In genomic region chr2:239316562-239317465, GRCh38 we compare ENCODE assay signal across 8 cellular contexts.
DNase-seq lines count a peak whose midpoint lies in the region; ATAC-seq and TF ChIP-seq lines count a peak whose summit lies in the region.

No MANE protein-coding gene starts in this region.

- no TSS peak for BruUV-seq in mammary epithelial cell (replicated peaks; lab: Mats Ljungman, UMichigan)

- no peaks in the 10 kb centered on the region for H3K27me3 ChIP-seq in mammary epithelial cell (ENCODE audit: insufficient read depth, low read length)

- H3K9me3 ChIP-seq in mammary epithelial cell (replicated peaks; ENCODE audit: insufficient read depth, low read length), result no peaks in the 10 kb centered on the region

- dilution Hi-C loops in mammary epithelial cell (cut with HindIII; ENCODE audit: low sequenced_read_pairs), result loop anchor here (5.0 kb wide), 1 partner anchor 75 kb away; no protein-coding TSS in a partner anchor

- peaks cover 15% of the 10 kb centered on the region for H3K79me2 ChIP-seq in mammary epithelial cell (ENCODE audit: insufficient read depth, low read length)

- DNase-seq in Kasumi-1 (lab: John Stamatoyannopoulos, UW), result peak; percentile 45 to 60
- DNase-seq in mammary epithelial cell, result no peak
- peak; percentile 50 for DNase-seq in left kidney (ENCODE audit: low read depth, low spot score)
- peak in 1 of 2 donors; percentile 7 for DNase-seq in stimulated activated naive CD8-positive, alpha-beta T cell treated with anti-CD3 and anti-CD28 coated beads, Interleukin-15, amount 100 ng/mL, for 72 hours
- DNase-seq in NCI-H187 (lab: John Stamatoyannopoulos, UW), result no peak
- no peak for DNase-seq in stimulated activated naive B cell treated with anti-CD40 and anti-IgM and Interleukin-4, amounts not matched to agents 10 μg/mL and 1 μg/mL and 100 μg/mL, for 72 hours
- no peak for DNase-seq in NCI-H187 treated with DMSO at 0.1 percent for 48 hours (lab: John Stamatoyannopoulos, UW)

- H3K4me2 ChIP-seq in mammary epithelial cell (ENCODE audit: insufficient read depth, low read depth, low read length), result peak overlapping the region; percentile 25

- H3K27ac ChIP-seq in mammary epithelial cell (ENCODE audit: insufficient read depth, low read depth, low read length), result no peak overlapping the region

- no peak overlapping the region for H3K4me3 ChIP-seq in mammary epithelial cell (replicated peaks in 1 of 3; ENCODE audit: insufficient read depth in 1 of 3, low read depth in 2 of 3, low read length in 3 of 3)

- peaks cover 57% of the 10 kb centered on the region for H3K4me1 Mint-ChIP-seq in stimulated activated naive CD8-positive, alpha-beta T cell treated with anti-CD3 and anti-CD28 coated beads, Interleukin-15, amount 100 ng/mL, for 72 hours
- peaks cover 26 to 31% of the 10 kb centered on the region in 2 donors for H3K4me1 Mint-ChIP-seq in stimulated activated naive B cell treated with anti-CD40 and anti-IgM and Interleukin-4, amounts not matched to agents 10 μg/mL and 1 μg/mL and 100 μg/mL, for 72 hours

- H3K36me3 ChIP-seq in mammary epithelial cell (ENCODE audit: insufficient read depth, low read length), result no peaks in the 10 kb centered on the region

- 65% methylated on average over 17 of the region's 20 CpGs for WGBS in mammary epithelial cell (ENCODE audit: low coverage, missing lambda C conversion rate)

- peak overlapping the region in 1 of 2 donors; percentile 15 for H3K4me3 Mint-ChIP-seq in stimulated activated naive CD8-positive, alpha-beta T cell treated with anti-CD3 and anti-CD28 coated beads, Interleukin-15, amount 100 ng/mL, for 72 hours
- peak overlapping the region in 1 of 2 donors; percentile 6 for H3K4me3 Mint-ChIP-seq in stimulated activated naive B cell treated with anti-CD40 and anti-IgM and Interleukin-4, amounts not matched to agents 10 μg/mL and 1 μg/mL and 100 μg/mL, for 72 hours

- in situ Hi-C loops in mammary epithelial cell (cut with MboI; ENCODE audit: low sequenced_read_pairs in 2 of 2), result no loop called here

- no peak overlapping the region for H3K9ac ChIP-seq in mammary epithelial cell (ENCODE audit: insufficient read depth, low read length)

- H3K27me3 Mint-ChIP-seq in stimulated activated naive CD8-positive, alpha-beta T cell treated with anti-CD3 and anti-CD28 coated beads, Interleukin-15, amount 100 ng/mL, for 72 hours, result no peaks in the 10 kb centered on the region
- H3K27me3 Mint-ChIP-seq in stimulated activated naive B cell treated with anti-CD40 and anti-IgM and Interleukin-4, amounts not matched to agents 10 μg/mL and 1 μg/mL and 100 μg/mL, for 72 hours, result no peaks in the 10 kb centered on the region

- intact Hi-C loops in mammary epithelial cell (cut with micrococcal nuclease), result no loop called here

- H3K4me1 ChIP-seq in mammary epithelial cell (ENCODE audit: insufficient read depth, low read length), result no peaks in the 10 kb centered on the region

- no peak for ATAC-seq in stimulated activated naive CD8-positive, alpha-beta T cell treated with anti-CD3 and anti-CD28 coated beads, Interleukin-15, amount 100 ng/mL, for 72 hours
- ATAC-seq in stimulated activated naive B cell treated with anti-CD40 and anti-IgM and Interleukin-4, amounts not matched to agents 10 μg/mL and 1 μg/mL and 100 μg/mL, for 72 hours (replicated peaks), result no peak
- no peak for ATAC-seq in GM21390 (IDR thresholded peaks at IDR 0.05; ENCODE audit: unreplicated experiment)

- H3K36me3 Mint-ChIP-seq in stimulated activated naive B cell treated with anti-CD40 and anti-IgM and Interleukin-4, amounts not matched to agents 10 μg/mL and 1 μg/mL and 100 μg/mL, for 72 hours, result peaks cover 23 to 42% of the 10 kb centered on the region in 2 donors

- CTCF ChIA-PET in mammary epithelial cell (lab: Charles Lee; ENCODE audit: low non-redundant PET), result no interaction called here

- peaks cover 5 to 11% of the 10 kb centered on the region in 2 donors for H3K9me3 Mint-ChIP-seq in stimulated activated naive CD8-positive, alpha-beta T cell treated with anti-CD3 and anti-CD28 coated beads, Interleukin-15, amount 100 ng/mL, for 72 hours
- peaks cover 5 to 6% of the 10 kb centered on the region in 2 donors for H3K9me3 Mint-ChIP-seq in stimulated activated naive B cell treated with anti-CD40 and anti-IgM and Interleukin-4, amounts not matched to agents 10 μg/mL and 1 μg/mL and 100 μg/mL, for 72 hours

- H3K27ac Mint-ChIP-seq in stimulated activated naive CD8-positive, alpha-beta T cell treated with anti-CD3 and anti-CD28 coated beads, Interleukin-15, amount 100 ng/mL, for 72 hours, result peak overlapping the region; percentile 65 to 74
- no peak overlapping the region for H3K27ac Mint-ChIP-seq in stimulated activated naive B cell treated with anti-CD40 and anti-IgM and Interleukin-4, amounts not matched to agents 10 μg/mL and 1 μg/mL and 100 μg/mL, for 72 hours

- H4K20me1 ChIP-seq in mammary epithelial cell (ENCODE audit: insufficient read depth, low read length), result no peaks in the 10 kb centered on the region

- H2AFZ ChIP-seq in mammary epithelial cell (ENCODE audit: low read depth, low read length), result peak overlapping the region; percentile 30

- no peak for TF ChIP-seq CTCF in mammary epithelial cell (conservative IDR thresholded peaks at IDR 0.05 in 1 of 2, IDR thresholded peaks at IDR 0.05 in 1 of 2; ENCODE audit: extremely low read depth in 1 of 2, insufficient read depth in 1 of 2, low read depth in 1 of 2, low read length in 2 of 2)

Comparison
In these comparisons a context has a peak if more than half of its experiments do, and no peak if none do; other contexts are left out.
1. DNase-seq: peak in Kasumi-1 (2 of 2) and left kidney (single experiment); none in mammary epithelial cell (single experiment), NCI-H187 (0 of 2), stimulated activated naive B cell treated with anti-CD40 and anti-IgM and Interleukin-4, amounts not matched to agents 10 μg/mL and 1 μg/mL and 100 μg/mL, for 72 hours (single experiment) and NCI-H187 treated with DMSO at 0.1 percent for 48 hours (single experiment).